Comparison of ENCODE assay signal across 8 cellular contexts in genomic region chr2:108786354-108787208, GRCh38. TPM values are rescaled to one million over a fixed set of nuclear protein-coding genes. Genes with fewer than 3 reads are reported as not detected.
DNase-seq lines count a peak whose midpoint lies in the region; ATAC-seq lines count a peak whose summit lies in the region.

Gene CCDC138, plus strand, starts transcription at chr2:108786771. Its CDS starts 52 bp downstream, at chr2:108786823.

- ATAC-seq in HG02973 (IDR thresholded peaks at IDR 0.05; ENCODE audit: unreplicated experiment) = peak; percentile 94
- ATAC-seq in sciatic nerve = peak; percentile 98

- DNase-seq in NCI-H187 (lab: John Stamatoyannopoulos, UW) (peak; percentile 16 to 64), NCI-H187 treated with DMSO at 0.1 percent for 48 hours (lab: John Stamatoyannopoulos, UW) (no peak), NCI-H2029 treated with DMSO at 0.1 percent for 48 hours (lab: John Stamatoyannopoulos, UW) (peak; percentile 46), T1000 (lab: John Stamatoyannopoulos, UW) (peak; percentile 74), astrocyte of the hippocampus (ENCODE audit: low read depth, low spot score) (peak; percentile 96), iPS DF 19.7 (ENCODE audit: low read depth, low spot score) (peak; percentile 61), sciatic nerve (ENCODE audit: low spot score) (peak; percentile 88)

- intact Hi-C loops in sciatic nerve (cut with DNase I) = no loop called here

RNA-seq across cellular contexts. Expression of gene CCDC138, which starts in this region (rescaled TPM):
- total RNA-seq in sciatic nerve = 3.1 TPM
